In genomic region chr11:66262191-66262590, GRCh38 we compare ENCODE assay signal across 1 cellular context.
TF ChIP-seq lines count a peak whose summit lies in the region.

No MANE protein-coding gene starts in this region.

TF ChIP-seq in H1, 55 proteins besides CTCF, POLR2A, EP300 and RAD21:
- TF ChIP-seq SIRT6 (IDR thresholded peaks at IDR 0.05; ENCODE audit: low read length) (no peak), ATF2 (IDR thresholded peaks at IDR 0.05; ENCODE audit: low read length) (no peak), BACH1 (IDR thresholded peaks at IDR 0.05; ENCODE audit: low read length) (no peak), HDAC6 (IDR thresholded peaks at IDR 0.05; ENCODE audit: low read depth, low read length) (no peak), RFX5 (IDR thresholded peaks at IDR 0.05; ENCODE audit: borderline replicate concordance, low read depth, low read length) (no peak), KDM1A (IDR thresholded peaks at IDR 0.05; ENCODE audit: borderline replicate concordance, low read length) (no peak), CREB1 (IDR thresholded peaks at IDR 0.05) (no peak), NANOG (IDR thresholded peaks at IDR 0.05; ENCODE audit: insufficient read depth, low read depth, low read length, poor library complexity, severe bottlenecking) (no peak), SAP30 (IDR thresholded peaks at IDR 0.05; ENCODE audit: insufficient read depth, insufficient replicate concordance, low read length) (no peak), GTF2F1 (IDR thresholded peaks at IDR 0.05; ENCODE audit: borderline replicate concordance, low read depth, low read length) (no peak), HDAC2 (IDR thresholded peaks at IDR 0.05; ENCODE audit: borderline replicate concordance in 1 of 2, low read depth in 2 of 2, low read length in 2 of 2) (no peak), NRF1 (IDR thresholded peaks at IDR 0.05; ENCODE audit: low read depth, low read length) (no peak)
- TF ChIP-seq, protein P1, sequence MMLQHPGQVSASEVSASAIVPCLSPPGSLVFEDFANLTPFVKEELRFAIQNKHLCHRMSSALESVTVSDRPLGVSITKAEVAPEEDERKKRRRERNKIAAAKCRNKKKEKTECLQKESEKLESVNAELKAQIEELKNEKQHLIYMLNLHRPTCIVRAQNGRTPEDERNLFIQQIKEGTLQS (IDR thresholded peaks at IDR 0.05; ENCODE audit: insufficient read depth, low read depth, low read length): no peak
